In genomic region chr10:118738422-118738821, GRCh38 we compare ENCODE assay signal across 27 cellular contexts.
"Had no signal": no experiment of that assay in that cellular context is flagged by ENCODE, and none has a peak within 500 bp of the region (broad histone marks: within the 10 kb centered on the region; RNA-seq: fewer than 3 reads in every experiment).

No MANE protein-coding gene starts in this region.

- ATAC-seq: activated CD4-positive, CD25-positive, alpha-beta regulatory T cell treated with anti-CD3 and anti-CD28 coated beads, Interleukin-2, amount 50 U/mL, for 24 hours; left cardiac atrium; sciatic nerve; stimulated activated effector memory CD8-positive, alpha-beta T cell treated with anti-CD3 and anti-CD28 coated beads, Interleukin-12 subunit alpha, Interleukin-12 subunit beta, amount 100 ng/mL, for 72 hours; stimulated activated naive CD8-positive, alpha-beta T cell treated with anti-CD3 and anti-CD28 coated beads, Interleukin-15, amount 100 ng/mL, for 72 hours had no signal

- H3K27me3 ChIP-seq: ascending aorta, esophagus squamous epithelium, upper lobe of right lung had no signal

- H3K36me3 ChIP-seq: ascending aorta, esophagus squamous epithelium, upper lobe of right lung, WERI-Rb-1 had no signal

- H3K27ac ChIP-seq: ascending aorta, epithelial cell of prostate, esophagus squamous epithelium, upper lobe of right lung, WERI-Rb-1 had no signal

- H3K4me3 ChIP-seq: ascending aorta, esophagus squamous epithelium, upper lobe of right lung had no signal

- DNase-seq: activated CD4-positive, alpha-beta memory T cell treated with anti-CD3 and anti-CD28 coated beads, Interleukin-2, amount 10 ng/mL, durations not matched to agents 7 days and 5 days; activated CD4-positive, alpha-beta T cell treated with anti-CD3 and anti-CD28 coated beads, Interleukin-2, amount 10 ng/mL, durations not matched to agents 24 days and 14 days; activated CD8-positive, alpha-beta memory T cell treated with anti-CD3 and anti-CD28 coated beads, Interleukin-2, amount 50 U/mL, for 48 hours; activated gamma-delta T cell; activated naive CD4-positive, alpha-beta T cell treated with anti-CD3 and anti-CD28 coated beads, Interleukin-2, amount 10 ng/mL, durations not matched to agents 7 days and 5 days; activated naive CD8-positive, alpha-beta T cell treated with anti-CD3 and anti-CD28 coated beads, Interleukin-2, amount 10 ng/mL, durations not matched to agents 7 days and 5 days; activated T-cell treated with anti-CD3 and anti-CD28 coated beads, Interleukin-2, amount 50 U/mL, for 24 hours; cortex of kidney; endodermal cell; esophagus squamous epithelium; glutamatergic neuron; left cardiac atrium; midbrain; naive thymus-derived CD8-positive, alpha-beta T cell; occipital lobe; stimulated activated CD4-positive, alpha-beta T cell treated with anti-CD3 and anti-CD28 coated beads, Interleukin-4, amount 100 ng/mL, for 24 hours; stimulated activated naive CD8-positive, alpha-beta T cell treated with anti-CD3 and anti-CD28 coated beads, Interleukin-15, amount 100 ng/mL, for 72 hours; substantia nigra; SW 1271; T1000; upper lobe of right lung; WERI-Rb-1 had no signal

- H3K9me3 ChIP-seq: ascending aorta, esophagus squamous epithelium, upper lobe of right lung had no signal
